ENCODE assay signal across 27 cellular contexts in the genomic region with DNA sequence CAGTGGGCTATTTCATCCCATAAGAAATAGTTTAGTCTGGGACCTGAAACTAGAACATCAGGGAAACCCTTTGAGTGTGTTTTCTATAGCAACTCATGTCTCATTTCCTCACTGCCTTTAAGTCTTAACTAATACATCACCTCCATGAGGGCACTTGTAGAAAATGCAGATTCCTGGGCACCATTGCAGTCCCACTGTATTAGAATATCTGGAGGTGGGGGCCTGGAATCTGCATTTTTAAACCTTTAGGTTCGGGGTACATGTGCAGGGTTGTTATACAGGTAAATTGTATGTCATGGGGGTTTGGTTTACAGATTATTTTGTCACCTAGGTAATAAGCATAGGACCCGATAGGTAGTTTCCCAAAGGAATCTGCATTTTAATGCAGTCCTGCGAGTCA.
"Had no signal": no experiment of that assay in that cellular context is flagged by ENCODE, and none has a peak within 500 bp of the region (broad histone marks: within the 10 kb centered on the region; RNA-seq: fewer than 3 reads in every experiment).

No MANE protein-coding gene starts in this region.

- FAIRE-seq: urothelium cell line had no signal

- H3K9me3 ChIP-seq: stomach, suprapubic skin, testis, thoracic aorta, thyroid gland, tibial artery, tibial nerve, transverse colon, upper lobe of left lung, upper lobe of right lung, uterus, vagina had no signal

- DNase-seq: stimulated activated CD4-positive, alpha-beta T cell treated with anti-CD3 and anti-CD28 coated beads, Interleukin-2, amount 100 ng/mL, for 48 hours; stimulated activated CD4-positive, alpha-beta T cell treated with anti-CD3 and anti-CD28 coated beads, Interleukin-4, amount 100 ng/mL, for 1 hour; stimulated activated CD4-positive, alpha-beta T cell treated with anti-CD3 and anti-CD28 coated beads, Interleukin-4, amount 100 ng/mL, for 24 hours; stimulated activated CD4-positive, alpha-beta T cell treated with anti-CD3 and anti-CD28 coated beads, Interleukin-4, amount 100 ng/mL, for 4 hours; stimulated activated CD8-positive, alpha-beta memory T cell treated with anti-CD3 and anti-CD28 coated beads, Interleukin-4, amount 100 ng/mL, for 48 hours; stimulated activated naive B cell treated with anti-CD40 and anti-IgM and Interleukin-4, amounts not matched to agents 10 μg/mL and 1 μg/mL and 100 μg/mL, for 72 hours; stimulated activated naive CD4-positive, alpha-beta T cell; stimulated activated naive CD4-positive, alpha-beta T cell treated with Interleukin-2 at 50 U/mL for 16 hours; stimulated activated naive CD8-positive, alpha-beta T cell treated with anti-CD3 and anti-CD28 coated beads, Interleukin-15, amount 100 ng/mL, for 72 hours; stimulated activated naive CD8-positive, alpha-beta T cell treated with anti-CD3 and anti-CD28 coated beads, Interleukin-15, Interleukin-2, amounts not matched to agents 100 U/mL and 50 U/mL, for 24 hours; stomach; substantia nigra; testis; thyroid gland; tibial artery; transverse colon; trophoblast cell; upper lobe of left lung; upper lobe of right lung; uterus had no signal

- ATAC-seq: stimulated activated effector memory CD8-positive, alpha-beta T cell treated with anti-CD3 and anti-CD28 coated beads, Interleukin-12 subunit alpha, Interleukin-12 subunit beta, amount 100 ng/mL, for 72 hours; stimulated activated memory B cell treated with anti-CD40 and anti-IgM and Interleukin-4, amounts not matched to agents 10 μg/mL and 1 μg/mL and 100 μg/mL, for 72 hours; stimulated activated naive B cell treated with anti-CD40 and anti-IgM and Interleukin-4, amounts not matched to agents 10 μg/mL and 1 μg/mL and 100 μg/mL, for 72 hours; stimulated activated naive CD8-positive, alpha-beta T cell treated with anti-CD3 and anti-CD28 coated beads, Interleukin-15, amount 100 ng/mL, for 72 hours; stimulated activated naive CD8-positive, alpha-beta T cell treated with anti-CD3 and anti-CD28 coated beads, Interleukin-15, Interleukin-2, amounts not matched to agents 100 U/mL and 50 U/mL, for 24 hours; upper lobe of right lung had no signal

- H3K4me3 ChIP-seq: stomach, suprapubic skin, testis, thoracic aorta, thyroid gland, tibial artery, tibial nerve, transverse colon, upper lobe of left lung, upper lobe of right lung, uterus, vagina had no signal

- H3K4me1 ChIP-seq: suprapubic skin, testis, tibial artery, transverse colon, upper lobe of left lung, upper lobe of right lung, uterus, vagina had no signal

- H3K36me3 ChIP-seq: thoracic aorta, thyroid gland, tibial artery, tibial nerve, transverse colon, upper lobe of right lung, uterus, vagina had no signal

- H3K27ac ChIP-seq: stomach, suprapubic skin, testis, thoracic aorta, thyroid gland, tibial artery, tibial nerve, transverse colon, upper lobe of left lung, upper lobe of right lung, uterus, vagina had no signal

- H3K27me3 ChIP-seq: stomach, suprapubic skin, testis, thyroid gland, tibial artery, tibial nerve, transverse colon, upper lobe of left lung, upper lobe of right lung, uterus, vagina had no signal
